Comparison of ENCODE assay signal across 15 cellular contexts in the genomic region with DNA sequence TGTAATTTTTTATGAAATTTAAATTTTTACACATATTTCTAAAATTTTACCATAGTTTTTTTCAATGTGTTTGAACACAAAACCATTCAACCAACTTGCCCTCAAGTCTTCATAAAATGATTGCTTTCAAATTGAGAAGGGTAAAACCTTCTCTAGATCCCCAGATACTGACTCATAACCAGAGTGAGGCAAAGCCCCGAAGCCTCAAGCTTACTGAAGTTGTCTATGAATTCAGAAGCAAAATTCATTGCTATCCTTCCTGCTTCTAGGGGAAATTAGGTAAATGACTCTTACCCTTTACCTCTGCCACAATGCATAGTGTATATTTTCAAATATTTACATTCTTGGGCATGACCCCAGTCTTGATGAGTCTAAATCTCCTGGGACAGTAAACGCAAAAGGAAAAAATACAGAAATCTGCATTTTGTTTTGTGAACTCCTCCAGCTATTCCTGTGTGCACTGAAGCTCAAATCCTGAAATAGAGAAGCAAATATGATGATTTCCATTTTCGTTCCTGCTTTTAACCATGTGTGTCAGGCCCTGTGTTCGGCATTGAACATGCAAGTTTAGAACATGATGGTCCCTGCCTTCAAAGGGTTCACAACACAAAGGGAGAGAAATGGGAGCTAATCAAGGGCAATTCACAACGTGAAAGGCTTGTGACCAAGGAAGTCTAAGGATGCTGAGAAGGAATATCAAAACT.
DNase-seq lines count a peak whose midpoint lies in the region; ATAC-seq and FAIRE-seq lines count a peak whose summit lies in the region.
"Had no signal": no experiment of that assay in that cellular context is flagged by ENCODE, and none has a peak within 500 bp of the region (broad histone marks: within the 10 kb centered on the region; RNA-seq: fewer than 3 reads in every experiment).

No MANE protein-coding gene starts in this region.

- FAIRE-seq in GM18507 (lab: Jason Lieb, UNC), result peak; percentile 62
- FAIRE-seq in frontal cortex (lab: Jason Lieb, UNC), result no peak
- FAIRE-seq: H1 had no signal

- ATAC-seq in GM19397 (IDR thresholded peaks at IDR 0.05; ENCODE audit: unreplicated experiment) (peak; percentile 75), HG02642 (IDR thresholded peaks at IDR 0.05; ENCODE audit: poor library complexity, unreplicated experiment) (peak; percentile 90), HG03432 (IDR thresholded peaks at IDR 0.05; ENCODE audit: unreplicated experiment) (peak; percentile 96)

- DNase-seq in GM18507 (ENCODE audit: extremely low spot score, insufficient read length, low read depth) (peak; percentile 2), DMS 273 (lab: John Stamatoyannopoulos, UW; ENCODE audit: unreplicated experiment) (no peak), NCI-H2171 (lab: John Stamatoyannopoulos, UW) (no peak), frontal cortex (ENCODE audit: low spot score in 2 of 2) (no peak), NCI-H2107 (lab: John Stamatoyannopoulos, UW) (no peak)
- DNase-seq: activated T-cell treated with anti-CD3 and anti-CD28 coated beads for 4 hours; aorta; dorsolateral prefrontal cortex; NCI-H1105 treated with DMSO at 0.1 percent for 48 hours; NCI-H510A; stimulated activated CD4-positive, alpha-beta T cell treated with anti-CD3 and anti-CD28 coated beads, Interleukin-4, amount 100 ng/mL, for 4 hours had no signal
